In genomic region chr9:125262217-125262991, GRCh38 we compare ENCODE assay signal across 8 cellular contexts. TPM values are rescaled to one million over a fixed set of nuclear protein-coding genes. Genes with fewer than 3 reads are reported as not detected.
A peak's percentile ranks its signal among the peaks of the same experiment; 100 is the strongest.
DNase-seq lines count a peak whose midpoint lies in the region; ATAC-seq, FAIRE-seq and TF ChIP-seq lines count a peak whose summit lies in the region.

No MANE protein-coding gene starts in this region.

- no peak for FAIRE-seq in GM12878 (lab: Jason Lieb, UNC)

- in situ Hi-C loops in GM12878 (cut with MboI): no loop called here

- POLR2A ChIA-PET in GM12878 (lab: Charles Lee): interaction anchor here (1.1 to 4.6 kb wide), 2 partner anchors 14 to 20 kb away, joined by 3 to 39 read pairs; partner anchors contain the start of gene HSPA5

- BruUV-seq in GM12878 (replicated peaks; lab: Mats Ljungman, UMichigan): TSS peak; percentile 75

- SMC1A ChIA-PET in GM12878 (lab: Charles Lee; ENCODE audit: uncharacterized antibody, unreplicated experiment): no interaction called here

- WGBS in GM12878 (ENCODE audit: insufficient coverage, insufficient replicate concordance, low lambda C conversion rate, missing lambda C conversion rate): 8% methylated on average over 17 of the region's 17 CpGs
- 6% methylated on average over 17 of the region's 17 CpGs for WGBS in right lobe of liver (ENCODE audit: insufficient coverage, low coverage, low lambda C conversion rate, missing lambda C conversion rate)

- H3K79me2 ChIP-seq in GM12878 (ENCODE audit: control insufficient read depth, insufficient read depth, low read length): peaks cover 45% of the 10 kb centered on the region

- DNase-seq in DMS 273 treated with DMSO at 0.1 percent for 48 hours (lab: John Stamatoyannopoulos, UW) (peak; percentile 20), LHCN-M2 (ENCODE audit: low read depth) (peak; percentile 19), GM12878 (ENCODE audit: low read depth, low spot score) (no peak), right lobe of liver (no peak), tibial artery (no peak), HPDE6-E6E7 (ENCODE audit: extremely low spot score) (no peak), pons (ENCODE audit: low spot score) (no peak)

- ATAC-seq in GM21423 (IDR thresholded peaks at IDR 0.05; ENCODE audit: unreplicated experiment) (peak; percentile 21), GM12878 (peak; percentile 48), right lobe of liver (peak in 1 of 4 donors; percentile 47)

- peak overlapping the region; percentile 70 for H3K4me2 ChIP-seq in GM12878 (ENCODE audit: control insufficient read depth, insufficient read depth)

- peak overlapping the region; percentile 93 for H3K9ac ChIP-seq in GM12878 (ENCODE audit: control insufficient read depth, insufficient read depth, low read length)

- CTCF ChIA-PET in GM12878 (lab: Yijun Ruan, JAX): interaction anchor here (1.0 to 2.7 kb wide), 3 partner anchors 18 to 26 kb away, joined by 3 to 13 read pairs (median 5); partner anchors contain the start of gene HSPA5

- no peak for TF ChIP-seq EP300 in GM12878 (IDR thresholded peaks at IDR 0.05; ENCODE audit: borderline replicate concordance in 1 of 2, control insufficient read depth in 1 of 2, low read depth in 2 of 2, low read length in 2 of 2)

- no peaks in the 10 kb centered on the region for H3K27me3 ChIP-seq in GM12878 (replicated peaks in 1 of 2; ENCODE audit: control insufficient read depth in 2 of 2, insufficient read depth in 2 of 2, low read length in 1 of 2)
- no peaks in the 10 kb centered on the region for H3K27me3 ChIP-seq in right lobe of liver
- H3K27me3 ChIP-seq in tibial artery: no peaks in the 10 kb centered on the region

- TF ChIP-seq POLR2A in GM12878 (IDR thresholded peaks at IDR 0.05; ENCODE audit: low read depth, low read length) (no peak), right lobe of liver (IDR thresholded peaks at IDR 0.05) (no peak)

- H3K4me1 ChIP-seq in GM12878 (ENCODE audit: control insufficient read depth, insufficient read depth, low read length) (peaks cover 21% of the 10 kb centered on the region), right lobe of liver (peaks cover 0 to 24% (median 0%) of the 10 kb centered on the region in 4 donors), tibial artery (peaks cover 0 to 26% (median 15%) of the 10 kb centered on the region in 4 donors)

- TF ChIP-seq CTCF in GM12878 (IDR thresholded peaks at IDR 0.05 in 2 of 3, conservative IDR thresholded peaks at IDR 0.05 in 1 of 3; ENCODE audit: control insufficient read depth in 2 of 3, extremely low read depth in 1 of 3, insufficient read depth in 1 of 3, low read depth in 3 of 3, low read length in 3 of 3) (no peak), right lobe of liver (IDR thresholded peaks at IDR 0.05) (no peak), tibial artery (IDR thresholded peaks at IDR 0.05) (no peak)

- no peak for TF ChIP-seq RAD21 in GM12878 (IDR thresholded peaks at IDR 0.05; ENCODE audit: insufficient read depth, low read depth, low read length)

- peak overlapping the region; percentile 99 for H2AFZ ChIP-seq in GM12878 (ENCODE audit: control insufficient read depth, low read depth, low read length)

- intact Hi-C loops in GM12878 (cut with micrococcal nuclease; ENCODE audit: unreplicated experiment) (loop anchor here (5.0 kb wide), 1 partner anchor 60 kb away; the partner anchor contains the start of gene RABEPK), right lobe of liver (cut with DNase I) (no loop called here), tibial artery (cut with DNase I; ENCODE audit: low total_unique reads) (no loop called here)

- H3K9me3 ChIP-seq in GM12878 (replicated peaks; ENCODE audit: control insufficient read depth, insufficient read depth, low read length) (no peaks in the 10 kb centered on the region; the same call in 2 of the 3 replicates), right lobe of liver (no peaks in the 10 kb centered on the region), tibial artery (no peaks in the 10 kb centered on the region)

- H3K36me3 ChIP-seq in GM12878 (ENCODE audit: control insufficient read depth in 2 of 2, insufficient read depth in 2 of 2, low read length in 1 of 2): peaks cover 0 to 2% of the 10 kb centered on the region in 2 experiments; a peak in 1 of 4 replicates
- H3K36me3 ChIP-seq in right lobe of liver: peaks cover 0 to 2% (median 0%) of the 10 kb centered on the region in 4 donors
- peaks cover 0 to 10% (median 8%) of the 10 kb centered on the region in 3 donors for H3K36me3 ChIP-seq in tibial artery

- H3K27ac ChIP-seq in GM12878 (ENCODE audit: control insufficient read depth, insufficient read depth) (peak overlapping the region; percentile 97), right lobe of liver (peak overlapping the region; percentile 59 to 83 (median 82)), tibial artery (peak overlapping the region; percentile 87 to 88)

- RAD21 ChIA-PET in GM12878 (lab: Charles Lee; ENCODE audit: unreplicated experiment): interaction anchor here (3.9 kb wide), 1 partner anchor 21 kb away, joined by 15 read pairs; the partner anchor contains the start of gene HSPA5

- H4K20me1 ChIP-seq in GM12878 (ENCODE audit: control insufficient read depth, insufficient read depth): no peaks in the 10 kb centered on the region

- peak overlapping the region; percentile 94 for H3K4me3 ChIP-seq in GM12878
- peak overlapping the region; percentile 93 to 99 (median 98) for H3K4me3 ChIP-seq in right lobe of liver
- H3K4me3 ChIP-seq in tibial artery: peak overlapping the region; percentile 80 to 81

TF ChIP-seq in GM12878, 131 proteins besides CTCF, POLR2A, EP300 and RAD21:
- peak; percentile 82 for TF ChIP-seq ATF7 (IDR thresholded peaks at IDR 0.05; ENCODE audit: low read depth)
- TF ChIP-seq MEF2B (IDR thresholded peaks at IDR 0.05; ENCODE audit: partially characterized antibody, poor library complexity, severe bottlenecking): no peak
- TF ChIP-seq NBN (IDR thresholded peaks at IDR 0.05): peak; percentile 4; the same call in 1 of the 2 replicates
- TF ChIP-seq HDGF (IDR thresholded peaks at IDR 0.05): 0 out of 2 replicates have a peak, but pooled peaks have one; percentile 29

RNA-seq across cellular contexts. Expression of gene GAPVD1, which starts 0.8 kb away (rescaled TPM):
- 28.5 and 29.9 TPM in 2 replicates for total RNA-seq in LHCN-M2 (2014; rRNA removed)
- 9.0 TPM for polyA plus RNA-seq in LHCN-M2 (2012)
- 170 and 181 TPM in 2 replicates for total RNA-seq in GM12878 (2013; cell fraction: nucleolus; rRNA removed)
- 30.4 and 31.2 TPM in 2 replicates for total RNA-seq in GM12878 (2014; rRNA removed)
- 27.6 and 31.6 TPM in 2 replicates for total RNA-seq in GM12878 (2014; rRNA removed; fragmentation: Illumina TruSeq; extraction: Trizol)
- 29.6 and 30.1 TPM in 2 replicates for total RNA-seq in GM12878 (2021)
- 9.3 TPM for polyA plus RNA-seq in GM12878 (2011; ENCODE audit: low read depth)
- polyA plus RNA-seq in GM12878 (2011; rRNA removed): 15.9 and 17.8 TPM in 2 replicates
- polyA plus RNA-seq in GM12878 (2011; cell fraction: cytosol; rRNA removed): 10.1 and 14.8 TPM in 2 replicates
- 23.3 and 24.5 TPM in 2 replicates for polyA plus RNA-seq in GM12878 (2011; cell fraction: nucleus; rRNA removed)
- polyA plus RNA-seq in GM12878 (2012): 10.3 and 11.8 TPM in 2 replicates
- 22.1 and 23.3 TPM in 2 replicates for polyA plus RNA-seq in GM12878 (2014; fragmentation: Illumina TruSeq; extraction: Trizol)
- 1 to 10 TPM; 4.3 to 5.2 TPM for polyA plus RNA-seq in GM12878 (2014; fragmentation: Nextera tagmentation; extraction: Ambion mirVana)
- polyA plus RNA-seq in GM12878 (2014; rRNA removed): 16.1 and 17.4 TPM in 2 replicates
- polyA plus RNA-seq in GM12878 (2016; fragmentation: Nextera tagmentation; extraction: Ambion mirVana): 10 to 100 TPM; 35.2 to 36.6 TPM
- polyA minus RNA-seq in GM12878 (2011; rRNA and poly(A)+ RNA removed): 37.7 and 46.3 TPM in 2 replicates
- polyA minus RNA-seq in GM12878 (2011; cell fraction: cytosol; rRNA and poly(A)+ RNA removed): 15.4 and 18.6 TPM in 2 replicates
- polyA minus RNA-seq in GM12878 (2011; cell fraction: nucleus; rRNA and poly(A)+ RNA removed): 27.9 and 39.5 TPM in 2 replicates
- 10 to 100 TPM; 15.7 to 24.1 (median 21.1) TPM for total RNA-seq in right lobe of liver

RNA-seq across cellular contexts. Expression of gene HSPA5, which starts 21.3 kb away (rescaled TPM):
- total RNA-seq in LHCN-M2 (2014; rRNA removed): 62.1 and 79.3 TPM in 2 replicates
- polyA plus RNA-seq in LHCN-M2 (2012): 192 TPM
- total RNA-seq in GM12878 (2013; cell fraction: nucleolus; rRNA removed): 30.1 and 31.5 TPM in 2 replicates
- 53.0 and 70.1 TPM in 2 replicates for total RNA-seq in GM12878 (2014; rRNA removed)
- total RNA-seq in GM12878 (2014; rRNA removed; fragmentation: Illumina TruSeq; extraction: Trizol): 45.7 and 46.5 TPM in 2 replicates
- total RNA-seq in GM12878 (2021): 162 and 182 TPM in 2 replicates
- polyA plus RNA-seq in GM12878 (2011; ENCODE audit: low read depth): 200 TPM
- 67.2 and 86.2 TPM in 2 replicates for polyA plus RNA-seq in GM12878 (2011; rRNA removed)
- 59.4 and 64.0 TPM in 2 replicates for polyA plus RNA-seq in GM12878 (2011; cell fraction: cytosol; rRNA removed)
- 54.5 and 56.6 TPM in 2 replicates for polyA plus RNA-seq in GM12878 (2011; cell fraction: nucleus; rRNA removed)
- polyA plus RNA-seq in GM12878 (2012): 235 and 250 TPM in 2 replicates
- polyA plus RNA-seq in GM12878 (2014; fragmentation: Illumina TruSeq; extraction: Trizol): 202 and 218 TPM in 2 replicates
- 100 to 1,000 TPM in 1 of 2 experiments, 10 to 100 TPM in 1; 39.8 to 105 TPM for polyA plus RNA-seq in GM12878 (2014; fragmentation: Nextera tagmentation; extraction: Ambion mirVana)
- 105 and 114 TPM in 2 replicates for polyA plus RNA-seq in GM12878 (2014; rRNA removed)
- 100 to 1,000 TPM; 495 to 517 TPM for polyA plus RNA-seq in GM12878 (2016; fragmentation: Nextera tagmentation; extraction: Ambion mirVana)
- polyA minus RNA-seq in GM12878 (2011; rRNA and poly(A)+ RNA removed): 61.8 and 82.7 TPM in 2 replicates
- 62.5 and 64.2 TPM in 2 replicates for polyA minus RNA-seq in GM12878 (2011; cell fraction: cytosol; rRNA and poly(A)+ RNA removed)
- 19.9 and 26.7 TPM in 2 replicates for polyA minus RNA-seq in GM12878 (2011; cell fraction: nucleus; rRNA and poly(A)+ RNA removed)
- total RNA-seq in right lobe of liver: 100 to 1,000 TPM; 240 to 359 (median 259) TPM

Comparison
In these comparisons a context has a peak if more than half of its experiments do, and no peak if none do; other contexts are left out.
1. DNase-seq: peak in DMS 273 treated with DMSO at 0.1 percent for 48 hours (single experiment) and LHCN-M2 (single experiment); none in GM12878 (single experiment), right lobe of liver (0 of 3), tibial artery (0 of 2), HPDE6-E6E7 (single experiment) and pons (single experiment).
2. Peak in every context shown above with its lines, with median percentiles within 50 percentile points of each other: H3K27ac ChIP-seq and H3K4me3 ChIP-seq.